Comparison of ENCODE assay signal across 8 cellular contexts in the genomic region with DNA sequence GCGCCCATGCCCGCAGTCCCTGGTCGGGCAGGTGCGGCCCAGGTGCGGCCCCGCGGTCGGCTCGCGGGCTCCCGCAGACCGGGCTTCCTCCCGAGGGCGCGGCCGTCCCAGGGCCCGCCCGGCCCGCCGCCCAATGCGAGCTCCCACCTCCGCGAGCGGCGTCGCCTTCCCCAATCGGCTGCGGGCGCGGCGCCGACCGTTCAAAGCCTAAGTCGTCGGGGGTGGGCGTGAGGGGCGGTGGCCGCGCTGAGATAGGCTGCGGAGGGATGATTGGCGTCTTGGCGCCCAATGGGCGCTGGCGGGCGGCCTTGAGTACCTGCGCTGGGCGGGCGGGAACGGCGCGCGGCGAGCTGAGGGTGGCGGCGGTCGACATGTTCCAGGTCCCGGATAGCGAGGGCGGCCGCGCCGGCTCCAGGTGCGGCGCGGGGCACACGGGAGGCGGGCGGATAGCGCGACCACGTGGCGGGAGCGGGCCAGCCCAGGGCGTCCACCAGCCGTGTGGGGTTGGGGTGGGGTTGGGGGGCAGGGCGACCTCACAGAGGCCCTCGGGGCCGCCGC. TPM values are rescaled to one million over a fixed set of nuclear protein-coding genes. Genes with fewer than 3 reads are reported as not detected.
DNase-seq lines count a peak whose midpoint lies in the region; ATAC-seq and TF ChIP-seq lines count a peak whose summit lies in the region.

A gene with protein sequence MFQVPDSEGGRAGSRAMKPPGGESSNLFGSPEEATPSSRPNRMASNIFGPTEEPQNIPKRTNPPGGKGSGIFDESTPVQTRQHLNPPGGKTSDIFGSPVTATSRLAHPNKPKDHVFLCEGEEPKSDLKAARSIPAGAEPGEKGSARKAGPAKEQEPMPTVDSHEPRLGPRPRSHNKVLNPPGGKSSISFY (plus strand): TSS at position 338 of the 558 bp plus-strand sequence. CDS start 34 bp downstream, at position 372.

- H3K4me3 Mint-ChIP-seq in activated naive CD4-positive, alpha-beta T cell treated with anti-CD3 and anti-CD28 coated beads, Interleukin-2, amount 50 U/mL, for 24 hours: peak within 1 kb of the TSS; percentile 96
- H3K4me3 Mint-ChIP-seq in glutamatergic neuron (ENCODE audit: unreplicated experiment) (peak within 1 kb of the TSS; percentile 88), osteocyte (ENCODE audit: unreplicated experiment) (peak within 1 kb of the TSS; percentile 88)

- DNase-seq in NCI-H1092 treated with DMSO at 0.1 percent for 48 hours (lab: John Stamatoyannopoulos, UW): peak; percentile 96
- peak; percentile 97 for DNase-seq in glutamatergic neuron
- DNase-seq in osteocyte (ENCODE audit: extremely low spot score, unreplicated experiment): peak; percentile 97
- DNase-seq in thoracic aorta (ENCODE audit: low spot score): peak; percentile 88

- peaks cover 6 to 11% of the 10 kb centered on the region in 2 donors for H3K4me1 ChIP-seq in thoracic aorta (ENCODE audit: control insufficient read depth in 1 of 2, low read depth in 2 of 2)

- H3K9me3 ChIP-seq in thoracic aorta: no peaks in the 10 kb centered on the region

- H3K36me3 ChIP-seq in thoracic aorta: peaks cover 23% of the 10 kb centered on the region

- peak within 1 kb of the TSS; percentile 3 to 25 for H3K27ac ChIP-seq in thoracic aorta

- H3K9me3 Mint-ChIP-seq in activated naive CD4-positive, alpha-beta T cell treated with anti-CD3 and anti-CD28 coated beads, Interleukin-2, amount 50 U/mL, for 24 hours: no peaks in the 10 kb centered on the region
- H3K9me3 Mint-ChIP-seq in glutamatergic neuron (ENCODE audit: unreplicated experiment) (peaks cover 14% of the 10 kb centered on the region), osteocyte (ENCODE audit: unreplicated experiment) (no peaks in the 10 kb centered on the region)

- H3K27me3 ChIP-seq in thoracic aorta (replicated peaks; ENCODE audit: insufficient read depth): no peaks in the 10 kb centered on the region

- peak; percentile 93 for ATAC-seq in HG02588 (IDR thresholded peaks at IDR 0.05; ENCODE audit: unreplicated experiment)
- peak; percentile 96 for ATAC-seq in SK-N-SH treated with all-trans-retinoic acid at 6 μM for 48 hours
- peak; percentile 74 for ATAC-seq in thoracic aorta (ENCODE audit: insufficient number of reproducible peaks, low FRiP score, low read depth)

- peaks cover 2% of the 10 kb centered on the region for H3K36me3 Mint-ChIP-seq in activated naive CD4-positive, alpha-beta T cell treated with anti-CD3 and anti-CD28 coated beads, Interleukin-2, amount 50 U/mL, for 24 hours
- H3K36me3 Mint-ChIP-seq in glutamatergic neuron (ENCODE audit: unreplicated experiment) (peaks cover 2% of the 10 kb centered on the region), osteocyte (ENCODE audit: unreplicated experiment) (peaks cover 22% of the 10 kb centered on the region)

- no peaks in the 10 kb centered on the region for H3K27me3 Mint-ChIP-seq in activated naive CD4-positive, alpha-beta T cell treated with anti-CD3 and anti-CD28 coated beads, Interleukin-2, amount 50 U/mL, for 24 hours
- H3K27me3 Mint-ChIP-seq in glutamatergic neuron (ENCODE audit: unreplicated experiment): peaks cover 8% of the 10 kb centered on the region
- no peaks in the 10 kb centered on the region for H3K27me3 Mint-ChIP-seq in osteocyte (ENCODE audit: unreplicated experiment)

- H3K4me3 ChIP-seq in GM08714 (ENCODE audit: low read length): peak within 1 kb of the TSS; percentile 97
- peak within 1 kb of the TSS; percentile 82 for H3K4me3 ChIP-seq in thoracic aorta

- TF ChIP-seq CTCF in glutamatergic neuron (IDR thresholded peaks at IDR 0.05; ENCODE audit: partially characterized antibody, unreplicated experiment) (no peak), osteocyte (IDR thresholded peaks at IDR 0.05) (no peak), thoracic aorta (IDR thresholded peaks at IDR 0.05) (no peak)

- H3K4me1 Mint-ChIP-seq in activated naive CD4-positive, alpha-beta T cell treated with anti-CD3 and anti-CD28 coated beads, Interleukin-2, amount 50 U/mL, for 24 hours: peaks cover 28% of the 10 kb centered on the region
- peaks cover 4% of the 10 kb centered on the region for H3K4me1 Mint-ChIP-seq in glutamatergic neuron (ENCODE audit: low read depth, unreplicated experiment)
- H3K4me1 Mint-ChIP-seq in osteocyte (ENCODE audit: unreplicated experiment): peaks cover 30% of the 10 kb centered on the region

- H3K27ac Mint-ChIP-seq in activated naive CD4-positive, alpha-beta T cell treated with anti-CD3 and anti-CD28 coated beads, Interleukin-2, amount 50 U/mL, for 24 hours: peak within 1 kb of the TSS; percentile 88
- H3K27ac Mint-ChIP-seq in glutamatergic neuron (ENCODE audit: unreplicated experiment): peak within 1 kb of the TSS; percentile 78
- H3K27ac Mint-ChIP-seq in osteocyte (ENCODE audit: unreplicated experiment): peak within 1 kb of the TSS; percentile 86

TF ChIP-seq in SK-N-SH treated with all-trans-retinoic acid at 6 μM for 48 hours, 23 proteins besides CTCF, POLR2A, EP300 and RAD21:
- no peak for TF ChIP-seq TOX (CRISPR knock-in tag; IDR thresholded peaks at IDR 0.05; ENCODE audit: borderline replicate concordance)
- no peak for TF ChIP-seq TCF4 (CRISPR knock-in tag; IDR thresholded peaks at IDR 0.05; ENCODE audit: borderline replicate concordance)
- TF ChIP-seq ESRRG (CRISPR knock-in tag; IDR thresholded peaks at IDR 0.05): no peak
- no peak for TF ChIP-seq SNAI2 (CRISPR knock-in tag; IDR thresholded peaks at IDR 0.05)
- no peak for TF ChIP-seq ZFP30 (CRISPR knock-in tag; IDR thresholded peaks at IDR 0.05)
- TF ChIP-seq CSDC2 (CRISPR knock-in tag; IDR thresholded peaks at IDR 0.05): no peak
- TF ChIP-seq, protein P1, sequence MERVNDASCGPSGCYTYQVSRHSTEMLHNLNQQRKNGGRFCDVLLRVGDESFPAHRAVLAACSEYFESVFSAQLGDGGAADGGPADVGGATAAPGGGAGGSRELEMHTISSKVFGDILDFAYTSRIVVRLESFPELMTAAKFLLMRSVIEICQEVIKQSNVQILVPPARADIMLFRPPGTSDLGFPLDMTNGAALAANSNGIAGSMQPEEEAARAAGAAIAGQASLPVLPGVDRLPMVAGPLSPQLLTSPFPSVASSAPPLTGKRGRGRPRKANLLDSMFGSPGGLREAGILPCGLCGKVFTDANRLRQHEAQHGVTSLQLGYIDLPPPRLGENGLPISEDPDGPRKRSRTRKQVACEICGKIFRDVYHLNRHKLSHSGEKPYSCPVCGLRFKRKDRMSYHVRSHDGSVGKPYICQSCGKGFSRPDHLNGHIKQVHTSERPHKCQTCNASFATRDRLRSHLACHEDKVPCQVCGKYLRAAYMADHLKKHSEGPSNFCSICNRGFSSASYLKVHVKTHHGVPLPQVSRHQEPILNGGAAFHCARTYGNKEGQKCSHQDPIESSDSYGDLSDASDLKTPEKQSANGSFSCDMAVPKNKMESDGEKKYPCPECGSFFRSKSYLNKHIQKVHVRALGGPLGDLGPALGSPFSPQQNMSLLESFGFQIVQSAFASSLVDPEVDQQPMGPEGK (CRISPR knock-in tag; IDR thresholded peaks at IDR 0.05; ENCODE audit: borderline replicate concordance): no peak
- TF ChIP-seq, protein P2, sequence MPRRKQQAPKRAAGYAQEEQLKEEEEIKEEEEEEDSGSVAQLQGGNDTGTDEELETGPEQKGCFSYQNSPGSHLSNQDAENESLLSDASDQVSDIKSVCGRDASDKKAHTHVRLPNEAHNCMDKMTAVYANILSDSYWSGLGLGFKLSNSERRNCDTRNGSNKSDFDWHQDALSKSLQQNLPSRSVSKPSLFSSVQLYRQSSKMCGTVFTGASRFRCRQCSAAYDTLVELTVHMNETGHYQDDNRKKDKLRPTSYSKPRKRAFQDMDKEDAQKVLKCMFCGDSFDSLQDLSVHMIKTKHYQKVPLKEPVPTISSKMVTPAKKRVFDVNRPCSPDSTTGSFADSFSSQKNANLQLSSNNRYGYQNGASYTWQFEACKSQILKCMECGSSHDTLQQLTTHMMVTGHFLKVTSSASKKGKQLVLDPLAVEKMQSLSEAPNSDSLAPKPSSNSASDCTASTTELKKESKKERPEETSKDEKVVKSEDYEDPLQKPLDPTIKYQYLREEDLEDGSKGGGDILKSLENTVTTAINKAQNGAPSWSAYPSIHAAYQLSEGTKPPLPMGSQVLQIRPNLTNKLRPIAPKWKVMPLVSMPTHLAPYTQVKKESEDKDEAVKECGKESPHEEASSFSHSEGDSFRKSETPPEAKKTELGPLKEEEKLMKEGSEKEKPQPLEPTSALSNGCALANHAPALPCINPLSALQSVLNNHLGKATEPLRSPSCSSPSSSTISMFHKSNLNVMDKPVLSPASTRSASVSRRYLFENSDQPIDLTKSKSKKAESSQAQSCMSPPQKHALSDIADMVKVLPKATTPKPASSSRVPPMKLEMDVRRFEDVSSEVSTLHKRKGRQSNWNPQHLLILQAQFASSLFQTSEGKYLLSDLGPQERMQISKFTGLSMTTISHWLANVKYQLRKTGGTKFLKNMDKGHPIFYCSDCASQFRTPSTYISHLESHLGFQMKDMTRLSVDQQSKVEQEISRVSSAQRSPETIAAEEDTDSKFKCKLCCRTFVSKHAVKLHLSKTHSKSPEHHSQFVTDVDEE (CRISPR knock-in tag; IDR thresholded peaks at IDR 0.05): no peak
- no peak for TF ChIP-seq ZFP3 (CRISPR knock-in tag; IDR thresholded peaks at IDR 0.05)
- TF ChIP-seq, protein P3, sequence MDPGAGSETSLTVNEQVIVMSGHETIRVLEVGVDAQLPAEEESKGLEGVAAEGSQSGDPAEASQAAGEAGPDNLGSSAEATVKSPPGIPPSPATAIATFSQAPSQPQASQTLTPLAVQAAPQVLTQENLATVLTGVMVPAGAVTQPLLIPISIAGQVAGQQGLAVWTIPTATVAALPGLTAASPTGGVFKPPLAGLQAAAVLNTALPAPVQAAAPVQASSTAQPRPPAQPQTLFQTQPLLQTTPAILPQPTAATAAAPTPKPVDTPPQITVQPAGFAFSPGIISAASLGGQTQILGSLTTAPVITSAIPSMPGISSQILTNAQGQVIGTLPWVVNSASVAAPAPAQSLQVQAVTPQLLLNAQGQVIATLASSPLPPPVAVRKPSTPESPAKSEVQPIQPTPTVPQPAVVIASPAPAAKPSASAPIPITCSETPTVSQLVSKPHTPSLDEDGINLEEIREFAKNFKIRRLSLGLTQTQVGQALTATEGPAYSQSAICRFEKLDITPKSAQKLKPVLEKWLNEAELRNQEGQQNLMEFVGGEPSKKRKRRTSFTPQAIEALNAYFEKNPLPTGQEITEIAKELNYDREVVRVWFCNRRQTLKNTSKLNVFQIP (CRISPR knock-in tag; IDR thresholded peaks at IDR 0.05; ENCODE audit: borderline replicate concordance, low read depth): no peak
- no peak for TF ChIP-seq OSR1 (CRISPR knock-in tag; IDR thresholded peaks at IDR 0.05)
- no peak for TF ChIP-seq ZC3H10 (CRISPR knock-in tag; IDR thresholded peaks at IDR 0.05)
- no peak for TF ChIP-seq ZNF8 (CRISPR knock-in tag; IDR thresholded peaks at IDR 0.05)
- TF ChIP-seq RARB (CRISPR knock-in tag; IDR thresholded peaks at IDR 0.05): no peak
- no peak for TF ChIP-seq GLIS3 (CRISPR knock-in tag; IDR thresholded peaks at IDR 0.05)
- no peak for TF ChIP-seq ARNTL (CRISPR knock-in tag; IDR thresholded peaks at IDR 0.05; ENCODE audit: borderline replicate concordance, low read depth)
- TF ChIP-seq BACH2 (CRISPR knock-in tag; IDR thresholded peaks at IDR 0.05; ENCODE audit: borderline replicate concordance): no peak

RNA-seq across cellular contexts. Expression of the gene that starts here (rescaled TPM):
- total RNA-seq in glutamatergic neuron (ENCODE audit: unreplicated experiment) (72.9 TPM), osteocyte (53.6 and 55.1 TPM in 2 replicates), thoracic aorta (10 to 100 TPM; 17.1 to 26.1 TPM)

Comparison
In these comparisons a context has a peak if more than half of its experiments do, and no peak if none do; other contexts are left out.
1. Peak in every context shown above with its lines: DNase-seq, ATAC-seq, H3K4me3 ChIP-seq and H3K27ac ChIP-seq.